In the genomic region with DNA sequence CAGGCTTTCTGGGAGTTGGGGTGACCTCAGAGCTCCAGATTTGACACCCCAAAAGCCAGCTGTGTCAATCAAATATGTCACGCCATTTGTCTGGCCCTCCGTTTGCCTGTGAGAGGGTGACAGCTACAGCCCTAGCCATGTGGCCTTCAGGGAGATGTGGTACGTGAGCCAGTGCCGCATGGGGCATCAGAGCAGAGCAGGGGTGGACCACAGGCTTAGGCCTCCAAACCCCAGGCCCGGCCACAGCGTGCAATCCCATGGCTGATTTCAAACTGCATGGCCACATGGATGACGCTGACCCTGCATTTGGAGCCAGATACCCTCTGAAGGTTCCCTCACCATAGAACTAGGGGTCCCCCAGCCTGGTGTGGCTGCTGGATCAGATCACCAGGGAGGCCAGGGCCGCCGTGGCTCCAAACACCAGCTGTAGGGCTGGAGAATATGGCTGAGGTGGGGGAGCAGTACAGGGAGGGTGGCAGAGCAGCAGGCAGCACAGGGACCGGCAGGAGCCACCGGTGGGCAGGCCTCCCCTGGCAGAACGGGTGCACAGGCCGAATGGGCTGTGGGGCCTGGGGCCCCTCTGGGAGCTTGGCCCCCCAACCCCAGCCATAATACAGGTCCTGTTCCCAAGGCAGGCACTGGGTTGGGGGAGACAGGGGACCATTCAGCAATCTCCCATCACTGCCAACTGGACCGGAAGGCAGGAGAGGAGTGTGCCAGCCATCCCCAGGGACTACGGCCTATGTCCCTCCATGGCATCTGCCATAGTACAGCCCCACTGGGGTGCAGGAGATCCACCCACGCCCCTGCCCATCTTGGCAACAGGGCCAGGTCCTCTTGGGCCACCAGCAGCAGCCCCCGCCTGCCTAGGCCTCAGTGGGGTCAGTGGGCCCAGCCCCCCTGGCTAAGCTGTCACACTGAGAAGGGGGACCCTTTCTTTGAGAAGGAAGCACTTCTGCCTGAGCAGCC, we compare ENCODE assay signal across 13 cellular contexts. TPM values are rescaled to one million over a fixed set of nuclear protein-coding genes. Genes with fewer than 3 reads are reported as not detected.
A peak's percentile ranks its signal among the peaks of the same experiment; 100 is the strongest.
DNase-seq lines count a peak whose midpoint lies in the region; ATAC-seq and TF ChIP-seq lines count a peak whose summit lies in the region.
"Had no signal": no experiment of that assay in that cellular context is flagged by ENCODE, and none has a peak within 500 bp of the region (broad histone marks: within the 10 kb centered on the region; RNA-seq: fewer than 3 reads in every experiment).

No MANE protein-coding gene starts in this region.

- H3K4me3 ChIP-seq in RWPE2 (ENCODE audit: severe bottlenecking) = peak overlapping the region; percentile 90
- peak overlapping the region; percentile 5 for H3K4me3 ChIP-seq in fibroblast of the aortic adventitia (ENCODE audit: low read depth, low read length)
- no peak overlapping the region for H3K4me3 ChIP-seq in ovary
- peak overlapping the region in 24 of 59 donors; percentile 3 to 65 (median 52) for H3K4me3 ChIP-seq in dorsolateral prefrontal cortex
- H3K4me3 ChIP-seq: right lobe of liver had no signal

- H3K36me3 ChIP-seq in RWPE2 (ENCODE audit: low read depth) = no peaks in the 10 kb centered on the region
- H3K36me3 ChIP-seq in ovary = no peaks in the 10 kb centered on the region
- H3K36me3 ChIP-seq: Peyer's patch, right lobe of liver had no signal

- no peaks in the 10 kb centered on the region for H3K36me3 Mint-ChIP-seq in activated T-cell treated with anti-CD3 and anti-CD28 coated beads, Interleukin-2, amount 50 U/mL, for 72 hours (ENCODE audit: insufficient read depth in 2 of 2)
- H3K36me3 Mint-ChIP-seq in stimulated activated effector memory CD8-positive, alpha-beta T cell treated with anti-CD3 and anti-CD28 coated beads, Interleukin-12 subunit alpha, Interleukin-12 subunit beta, amount 100 ng/mL, for 72 hours = peaks cover 12% of the 10 kb centered on the region
- H3K36me3 Mint-ChIP-seq: activated naive CD4-positive, alpha-beta T cell treated with anti-CD3 and anti-CD28 coated beads, Interleukin-2, amount 50 U/mL, for 72 hours had no signal

- H3K9me3 Mint-ChIP-seq in activated T-cell treated with anti-CD3 and anti-CD28 coated beads, Interleukin-2, amount 50 U/mL, for 72 hours = no peaks in the 10 kb centered on the region
- no peaks in the 10 kb centered on the region for H3K9me3 Mint-ChIP-seq in stimulated activated effector memory CD8-positive, alpha-beta T cell treated with anti-CD3 and anti-CD28 coated beads, Interleukin-12 subunit alpha, Interleukin-12 subunit beta, amount 100 ng/mL, for 72 hours
- H3K9me3 Mint-ChIP-seq: activated naive CD4-positive, alpha-beta T cell treated with anti-CD3 and anti-CD28 coated beads, Interleukin-2, amount 50 U/mL, for 72 hours had no signal

- 83 to 87% (median 85%) methylated on average over 17 of the region's 17 CpGs for WGBS in ovary, 3 donors

- no peaks in the 10 kb centered on the region for H3K4me1 ChIP-seq in RWPE2 (ENCODE audit: insufficient read depth, poor library complexity, severe bottlenecking)
- no peaks in the 10 kb centered on the region for H3K4me1 ChIP-seq in ovary (ENCODE audit: insufficient read depth)

- H3K27me3 ChIP-seq in RWPE2 (ENCODE audit: insufficient read depth, poor library complexity, severe bottlenecking) = no peaks in the 10 kb centered on the region
- H3K27me3 ChIP-seq in ovary = peaks cover 4% of the 10 kb centered on the region
- H3K27me3 ChIP-seq in dorsolateral prefrontal cortex = peaks cover 0 to 11% (median 0%) of the 10 kb centered on the region in 45 donors
- H3K27me3 ChIP-seq: testis had no signal

- no peak for TF ChIP-seq POLR2A in ovary (IDR thresholded peaks at IDR 0.05)

- no peaks in the 10 kb centered on the region for H3K27me3 Mint-ChIP-seq in activated T-cell treated with anti-CD3 and anti-CD28 coated beads, Interleukin-2, amount 50 U/mL, for 72 hours (ENCODE audit: low read depth)

- no peak overlapping the region for H3K27ac Mint-ChIP-seq in activated T-cell treated with anti-CD3 and anti-CD28 coated beads, Interleukin-2, amount 50 U/mL, for 72 hours
- no peak overlapping the region for H3K27ac Mint-ChIP-seq in stimulated activated effector memory CD8-positive, alpha-beta T cell treated with anti-CD3 and anti-CD28 coated beads, Interleukin-12 subunit alpha, Interleukin-12 subunit beta, amount 100 ng/mL, for 72 hours
- H3K27ac Mint-ChIP-seq: activated naive CD4-positive, alpha-beta T cell treated with anti-CD3 and anti-CD28 coated beads, Interleukin-2, amount 50 U/mL, for 72 hours had no signal

- H3K27ac ChIP-seq in RWPE2 (ENCODE audit: poor library complexity, severe bottlenecking) = no peak overlapping the region
- H3K27ac ChIP-seq in ovary = no peak overlapping the region
- H3K27ac ChIP-seq in dorsolateral prefrontal cortex = peak overlapping the region in 17 of 59 donors; percentile 1 to 99 (median 32)
- H3K27ac ChIP-seq: right lobe of liver, testis had no signal

- H3K4me3 Mint-ChIP-seq in activated T-cell treated with anti-CD3 and anti-CD28 coated beads, Interleukin-2, amount 50 U/mL, for 72 hours = peak overlapping the region; percentile 67 to 77
- H3K4me3 Mint-ChIP-seq in stimulated activated effector memory CD8-positive, alpha-beta T cell treated with anti-CD3 and anti-CD28 coated beads, Interleukin-12 subunit alpha, Interleukin-12 subunit beta, amount 100 ng/mL, for 72 hours = peak overlapping the region; percentile 82

- TF ChIP-seq EP300 in ovary (IDR thresholded peaks at IDR 0.05) = no peak

- intact Hi-C loops in ovary (cut with DNase I) = loop anchor here in 1 of 4 donors (5.0 kb wide), 1 partner anchor 42 kb away; the partner anchor contains the start of gene ABCA2
- intact Hi-C loops in dorsolateral prefrontal cortex (cut with DNase I) = no loop called here

- DNase-seq in activated T-cell treated with anti-CD3 and anti-CD28 coated beads, Interleukin-2, amount 50 U/mL, for 72 hours = no peak
- DNase-seq in activated T-cell treated with anti-CD3 and anti-CD28 coated beads, Interleukin-2, amount 50 U/mL, for 1 hour = no peak
- DNase-seq in RWPE2 (ENCODE audit: low spot score) (no peak), fibroblast of the aortic adventitia (ENCODE audit: low read depth) (no peak), ovary (no peak), dorsolateral prefrontal cortex (no peak)
- no peak for DNase-seq in stimulated activated effector memory CD8-positive, alpha-beta T cell treated with anti-CD3 and anti-CD28 coated beads, Interleukin-12 subunit alpha, Interleukin-12 subunit beta, amount 100 ng/mL, for 72 hours (ENCODE audit: low spot score in 2 of 2)
- DNase-seq: head of caudate nucleus, Peyer's patch, testis had no signal

- H3K4me1 Mint-ChIP-seq in activated T-cell treated with anti-CD3 and anti-CD28 coated beads, Interleukin-2, amount 50 U/mL, for 72 hours (ENCODE audit: low read depth) = peaks cover 23% of the 10 kb centered on the region
- peaks cover 29% of the 10 kb centered on the region for H3K4me1 Mint-ChIP-seq in stimulated activated effector memory CD8-positive, alpha-beta T cell treated with anti-CD3 and anti-CD28 coated beads, Interleukin-12 subunit alpha, Interleukin-12 subunit beta, amount 100 ng/mL, for 72 hours

- ATAC-seq in activated T-cell treated with anti-CD3 and anti-CD28 coated beads, Interleukin-2, amount 50 U/mL, for 72 hours (replicated peaks in 1 of 2) = no peak
- ATAC-seq in RWPE2 (ENCODE audit: low read depth) = no peak
- ATAC-seq in stimulated activated effector memory CD8-positive, alpha-beta T cell treated with anti-CD3 and anti-CD28 coated beads, Interleukin-12 subunit alpha, Interleukin-12 subunit beta, amount 100 ng/mL, for 72 hours = no peak
- no peak for ATAC-seq in GM19463 (IDR thresholded peaks at IDR 0.05; ENCODE audit: unreplicated experiment)

- no peaks in the 10 kb centered on the region for H3K9me3 ChIP-seq in RWPE2 (ENCODE audit: severe bottlenecking)
- H3K9me3 ChIP-seq in ovary = no peaks in the 10 kb centered on the region
- H3K9me3 ChIP-seq: Peyer's patch, right lobe of liver, testis had no signal

- TF ChIP-seq CTCF in RWPE2 (IDR thresholded peaks at IDR 0.05; ENCODE audit: poor library complexity, severe bottlenecking) (no peak), fibroblast of the aortic adventitia (IDR thresholded peaks at IDR 0.05; ENCODE audit: insufficient read depth, low read length) (no peak), ovary (IDR thresholded peaks at IDR 0.05) (no peak), dorsolateral prefrontal cortex (IDR thresholded peaks at IDR 0.05 in 54 of 56, conservative IDR thresholded peaks at IDR 0.05 in 2 of 56; ENCODE audit: low read depth in 1 of 56, partially characterized antibody in 56 of 56) (no peak)

RNA-seq across cellular contexts. Expression of gene SAPCD2, which starts 1.5 kb away (rescaled TPM):
- total RNA-seq in activated T-cell treated with anti-CD3 and anti-CD28 coated beads, Interleukin-2, amount 50 U/mL, for 72 hours = 1 to 10 TPM; 6.6 to 8.4 TPM
- total RNA-seq in fibroblast of the aortic adventitia (ENCODE audit: low replicate concordance) (0.41 and 1.5 TPM in 2 replicates), ovary (under 1 TPM in 5 of 7 donors, not detected in 2; 0.24 to 0.62 (median 0.37) TPM), dorsolateral prefrontal cortex (10 to 100 TPM in 1 of 120 experiments, 1 to 10 TPM in 119; 1.7 to 11.5 (median 5.4) TPM)
- polyA plus RNA-seq in ovary = under 1 TPM; 0.10 to 0.15 TPM

RNA-seq across cellular contexts. Expression of gene UAP1L1, which starts 8.5 kb away (rescaled TPM):
- 10 to 100 TPM; 13.6 to 14.3 TPM for total RNA-seq in activated T-cell treated with anti-CD3 and anti-CD28 coated beads, Interleukin-2, amount 50 U/mL, for 72 hours
- total RNA-seq in fibroblast of the aortic adventitia (ENCODE audit: low replicate concordance) = 12.7 and 17.7 TPM in 2 replicates
- 1 to 10 TPM; 1.3 to 6.3 (median 4.1) TPM for total RNA-seq in ovary
- polyA plus RNA-seq in ovary = 1 to 10 TPM; 3.0 to 4.1 TPM
- 10 to 100 TPM in 118 of 120 experiments, 1 to 10 TPM in 2; 8.3 to 48.0 (median 20.2) TPM for total RNA-seq in dorsolateral prefrontal cortex

RNA-seq across cellular contexts. Expression of gene ENTPD2, which starts 15.0 kb away (rescaled TPM):
- under 1 TPM; 0.28 to 0.48 TPM for total RNA-seq in activated T-cell treated with anti-CD3 and anti-CD28 coated beads, Interleukin-2, amount 50 U/mL, for 72 hours
- 0.09 TPM in 1 of 2 replicates, not detected in the other for total RNA-seq in fibroblast of the aortic adventitia (ENCODE audit: low replicate concordance)
- total RNA-seq in ovary = 1 to 10 TPM in 4 of 7 donors, under 1 TPM in 3; 0.12 to 5.1 (median 1.0) TPM
- under 1 TPM; 0.32 to 0.82 TPM for polyA plus RNA-seq in ovary
- total RNA-seq in dorsolateral prefrontal cortex = 10 to 100 TPM in 105 of 120 experiments, 1 to 10 TPM in 15; 4.7 to 47.5 (median 15.7) TPM

RNA-seq across cellular contexts. Expression of gene MAN1B1, which starts 18.0 kb away (rescaled TPM):
- 10 to 100 TPM; 40.3 to 45.8 TPM for total RNA-seq in activated T-cell treated with anti-CD3 and anti-CD28 coated beads, Interleukin-2, amount 50 U/mL, for 72 hours
- 50.8 and 103 TPM in 2 replicates for total RNA-seq in fibroblast of the aortic adventitia (ENCODE audit: low replicate concordance)
- total RNA-seq in ovary = 10 to 100 TPM; 30.2 to 55.1 (median 38.6) TPM
- polyA plus RNA-seq in ovary = 100 to 1,000 TPM in 1 of 2 donors, 10 to 100 TPM in 1; 44.0 to 109 TPM
- total RNA-seq in dorsolateral prefrontal cortex = 10 to 100 TPM; 37.7 to 75.2 (median 55.6) TPM

RNA-seq across cellular contexts. Expression of gene NPDC1, which starts 22.8 kb away (rescaled TPM):
- total RNA-seq in activated T-cell treated with anti-CD3 and anti-CD28 coated beads, Interleukin-2, amount 50 U/mL, for 72 hours = 10 to 100 TPM; 27.2 to 28.7 TPM
- total RNA-seq in fibroblast of the aortic adventitia (ENCODE audit: low replicate concordance) (23.8 and 31.6 TPM in 2 replicates), ovary (100 to 1,000 TPM in 2 of 7 donors, 10 to 100 TPM in 5; 22.3 to 112 (median 49.9) TPM), dorsolateral prefrontal cortex (100 to 1,000 TPM; 142 to 297 (median 214) TPM)
- 10 to 100 TPM in 1 of 2 donors, 1 to 10 TPM in 1; 2.1 to 67.9 TPM for polyA plus RNA-seq in ovary
